8 cellular contexts compared by ENCODE assay signal in the genomic region with DNA sequence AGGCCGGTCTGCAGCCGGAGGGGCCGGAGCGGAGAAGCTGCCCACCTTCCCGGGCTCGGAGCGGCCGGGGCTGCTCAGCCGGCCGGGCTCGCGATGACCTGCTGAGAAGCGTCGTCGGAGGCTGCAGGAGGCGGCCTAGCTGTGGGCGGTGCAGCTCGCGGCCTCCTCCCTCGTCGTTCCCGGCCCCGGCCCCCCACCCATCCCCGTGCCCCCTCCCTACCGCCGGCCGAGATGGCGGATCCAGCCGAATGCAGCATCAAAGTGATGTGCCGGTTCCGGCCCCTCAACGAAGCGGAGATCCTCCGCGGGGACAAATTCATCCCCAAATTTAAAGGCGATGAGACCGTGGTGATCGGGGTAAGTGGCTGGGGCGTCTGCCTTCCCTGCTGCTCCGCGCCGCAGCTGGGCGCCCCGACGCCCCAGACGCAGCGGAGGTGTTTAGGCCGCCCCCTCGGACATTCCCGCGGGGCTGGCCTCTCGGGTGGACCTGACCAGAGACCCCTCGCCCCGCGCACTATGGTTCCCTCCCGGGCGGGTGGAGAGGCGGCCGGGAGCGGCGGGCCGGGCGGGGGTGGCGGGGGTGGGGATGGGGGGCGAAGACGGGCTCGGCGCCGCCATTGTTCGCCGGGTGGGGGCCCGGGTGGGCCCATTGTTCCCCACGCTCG. TPM values are rescaled to one million over a fixed set of nuclear protein-coding genes. Genes with fewer than 3 reads are reported as not detected.
DNase-seq lines count a peak whose midpoint lies in the region; ATAC-seq lines count a peak whose summit lies in the region.

No MANE protein-coding gene starts in this region.

- H3K9me3 ChIP-seq in mesodermal cell (ENCODE audit: control insufficient read depth, low read length) (peaks cover 11% of the 10 kb centered on the region), aorta (ENCODE audit: control insufficient read depth, low read length) (no peaks in the 10 kb centered on the region)

- H3K36me3 ChIP-seq in mesodermal cell (ENCODE audit: control insufficient read depth, insufficient read depth, low read length) (no peaks in the 10 kb centered on the region), aorta (ENCODE audit: control insufficient read depth in 1 of 2, insufficient read depth in 2 of 2, low read length in 1 of 2) (no peaks in the 10 kb centered on the region)

- H3K27me3 Mint-ChIP-seq in activated naive CD8-positive, alpha-beta T cell treated with anti-CD3 and anti-CD28 coated beads, Interleukin-2, amount 50 U/mL, for 24 hours, result peaks cover 28% of the 10 kb centered on the region

- peak; percentile 65 for DNase-seq in DMS 273 (lab: John Stamatoyannopoulos, UW; ENCODE audit: unreplicated experiment)
- no peak for DNase-seq in DMS 273 treated with DMSO at 0.1 percent for 48 hours (lab: John Stamatoyannopoulos, UW)
- peak; percentile 12 for DNase-seq in activated naive CD8-positive, alpha-beta T cell treated with anti-CD3 and anti-CD28 coated beads, Interleukin-2, amount 50 U/mL, for 24 hours
- DNase-seq in aorta, result no peak
- DNase-seq in CD1c-positive myeloid dendritic cell (ENCODE audit: extremely low spot score), result no peak

- H3K4me1 ChIP-seq in mesodermal cell (ENCODE audit: control insufficient read depth, insufficient read depth, low read length, poor library complexity, severe bottlenecking), result peaks cover 3% of the 10 kb centered on the region
- H3K4me1 ChIP-seq in aorta (ENCODE audit: control insufficient read depth in 1 of 2, insufficient read depth in 2 of 2, low read length in 2 of 2), result peaks cover 0 to 3% of the 10 kb centered on the region in 2 donors

- H3K27ac ChIP-seq in mesodermal cell (ENCODE audit: low read depth, low read length, severe bottlenecking), result no peak overlapping the region
- H3K27ac ChIP-seq in aorta (ENCODE audit: low read depth in 1 of 2, low read length in 2 of 2), result no peak overlapping the region

- H3K27ac Mint-ChIP-seq in activated naive CD8-positive, alpha-beta T cell treated with anti-CD3 and anti-CD28 coated beads, Interleukin-2, amount 50 U/mL, for 24 hours, result no peak overlapping the region

- H3K27me3 ChIP-seq in aorta (ENCODE audit: control insufficient read depth in 1 of 2, insufficient read depth in 2 of 2, low read length in 1 of 2), result no peaks in the 10 kb centered on the region

- peak overlapping the region; percentile 80 for H3K4me3 Mint-ChIP-seq in activated naive CD8-positive, alpha-beta T cell treated with anti-CD3 and anti-CD28 coated beads, Interleukin-2, amount 50 U/mL, for 24 hours

- H3K4me1 Mint-ChIP-seq in activated naive CD8-positive, alpha-beta T cell treated with anti-CD3 and anti-CD28 coated beads, Interleukin-2, amount 50 U/mL, for 24 hours, result peaks cover 9% of the 10 kb centered on the region

- no peaks in the 10 kb centered on the region for H3K9me3 Mint-ChIP-seq in activated naive CD8-positive, alpha-beta T cell treated with anti-CD3 and anti-CD28 coated beads, Interleukin-2, amount 50 U/mL, for 24 hours

- H3K4me3 ChIP-seq in mesodermal cell (ENCODE audit: extremely low read depth, insufficient read depth, low read length, poor library complexity, severe bottlenecking) (peak overlapping the region; percentile 51), aorta (ENCODE audit: low read length in 2 of 2) (peak overlapping the region; percentile 74 to 75)

- intact Hi-C loops in aorta (cut with DNase I), result no loop called here

- WGBS in mesodermal cell (ENCODE audit: insufficient coverage in 2 of 2), 2 experiments, result 0 to 1% methylated on average over 21 to 40 of the region's 74 CpGs
- WGBS in aorta, 2 donors, result 1% methylated on average over 58 to 74 of the region's 74 CpGs

- peak; percentile 21 for ATAC-seq in GM21360 (IDR thresholded peaks at IDR 0.05; ENCODE audit: unreplicated experiment)
- ATAC-seq in HG03469 (IDR thresholded peaks at IDR 0.05; ENCODE audit: unreplicated experiment), result peak; percentile 8
- ATAC-seq in activated naive CD8-positive, alpha-beta T cell treated with anti-CD3 and anti-CD28 coated beads, Interleukin-2, amount 50 U/mL, for 24 hours, result peak; percentile 8
- ATAC-seq in aorta (ENCODE audit: low FRiP score), result no peak

- no peaks in the 10 kb centered on the region for H3K36me3 Mint-ChIP-seq in activated naive CD8-positive, alpha-beta T cell treated with anti-CD3 and anti-CD28 coated beads, Interleukin-2, amount 50 U/mL, for 24 hours (ENCODE audit: low read depth)

RNA-seq across cellular contexts. Expression of a gene that starts 0.5 kb away (rescaled TPM):
- 22.1 TPM for polyA plus RNA-seq in mesodermal cell (2013, experiment 1 of 2)
- polyA plus RNA-seq in mesodermal cell (2013, experiment 2 of 2), result 17.4 TPM
- total RNA-seq in aorta, result 1 to 10 TPM; 2.3 to 3.4 TPM
- polyA plus RNA-seq in aorta, result 1 to 10 TPM; 1.5 TPM

Comparison
In these comparisons a context has a peak if more than half of its experiments do, and no peak if none do; other contexts are left out.
1. DNase-seq: peak in DMS 273 (single experiment) and activated naive CD8-positive, alpha-beta T cell treated with anti-CD3 and anti-CD28 coated beads, Interleukin-2, amount 50 U/mL, for 24 hours (single experiment); none in DMS 273 treated with DMSO at 0.1 percent for 48 hours (single experiment), aorta (0 of 2) and CD1c-positive myeloid dendritic cell (single experiment).